21 cellular contexts compared by ENCODE assay signal in the genomic region with DNA sequence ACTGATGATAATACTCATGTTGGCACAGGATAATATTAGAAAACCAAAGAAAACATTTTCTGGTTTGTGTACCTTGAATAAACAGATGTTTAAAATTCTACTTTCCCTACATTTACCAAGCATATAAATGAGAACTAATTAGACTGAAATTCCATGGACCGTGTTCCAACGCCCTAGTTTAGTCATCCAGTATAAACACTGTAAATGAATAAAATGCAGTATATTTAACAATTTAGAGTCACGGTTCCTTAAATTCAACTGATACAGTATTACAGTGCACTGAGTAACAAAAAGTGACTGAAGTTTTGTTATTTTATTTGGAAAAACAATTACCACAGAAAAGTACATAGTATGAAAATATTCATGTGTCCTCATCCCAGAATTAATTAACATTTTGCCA.
DNase-seq lines count a peak whose midpoint lies in the region; ATAC-seq and TF ChIP-seq lines count a peak whose summit lies in the region.
"Had no signal": no experiment of that assay in that cellular context is flagged by ENCODE, and none has a peak within 500 bp of the region (broad histone marks: within the 10 kb centered on the region; RNA-seq: fewer than 3 reads in every experiment).

No MANE protein-coding gene starts in this region.

- no peak overlapping the region for H3K23ac ChIP-seq in IMR-90 (ENCODE audit: low read depth, low read length)

- no peak overlapping the region for H4K5ac ChIP-seq in IMR-90 (ENCODE audit: low read depth, low read length)

- no peaks in the 10 kb centered on the region for H3K36me3 ChIP-seq in IMR-90 (ENCODE audit: control insufficient read depth, insufficient read depth, low read length)
- H3K36me3 ChIP-seq: ascending aorta, BLaER1, esophagus muscularis mucosa, HAP-1 had no signal

- BruUV-seq in IMR-90 (replicated peaks; lab: Mats Ljungman, UMichigan) = no TSS peak

- no peak overlapping the region for H2AK9ac ChIP-seq in IMR-90 (replicated peaks; ENCODE audit: low read depth, low read length, poor library complexity)

- H3K56ac ChIP-seq in IMR-90 (ENCODE audit: extremely low read depth, insufficient read depth, low read length) = peak overlapping the region; percentile 81

- CTCF ChIA-PET in IMR-90 (lab: Yijun Ruan, JAX) = no interaction called here

- ATAC-seq in IMR-90 (ENCODE audit: low read depth) = peak; percentile 58
- no peak for ATAC-seq in HG02571 (IDR thresholded peaks at IDR 0.05; ENCODE audit: unreplicated experiment)
- no peak for ATAC-seq in GM18907 (IDR thresholded peaks at IDR 0.05; ENCODE audit: unreplicated experiment)
- ATAC-seq: naive thymus-derived CD4-positive, alpha-beta T cell; right cardiac atrium had no signal

- TF ChIP-seq RAD21 in IMR-90 (IDR thresholded peaks at IDR 0.05; ENCODE audit: low read length) = no peak

- no peaks in the 10 kb centered on the region for H3K9me3 ChIP-seq in IMR-90 (ENCODE audit: control insufficient read depth, insufficient read depth, low read length)
- H3K9me3 ChIP-seq: ascending aorta, esophagus muscularis mucosa, HAP-1 had no signal

- peak; percentile 13 for DNase-seq in AG10803 (ENCODE audit: low read depth)
- peak; percentile 15 for DNase-seq in IMR-90
- peak; percentile 26 for DNase-seq in astrocyte of the spinal cord (ENCODE audit: low read depth, low spot score)
- peak; percentile 6 for DNase-seq in kidney glomerular epithelial cell (lab: John Stamatoyannopoulos, UW)
- no peak for DNase-seq in NCI-H526 (lab: John Stamatoyannopoulos, UW)
- DNase-seq in NCI-H187 treated with DMSO at 0.1 percent for 48 hours (lab: John Stamatoyannopoulos, UW) = no peak
- DNase-seq: activated CD4-positive, alpha-beta T cell treated with anti-CD3 and anti-CD28 coated beads, Interleukin-2, amount 10 ng/mL, durations not matched to agents 24 days and 14 days; COR-L47; effector memory CD4-positive, alpha-beta T cell; naive thymus-derived CD4-positive, alpha-beta T cell; NCI-H1436 treated with DMSO at 0.1 percent for 48 hours; NCI-H524; occipital lobe; right cardiac atrium had no signal

- no peaks in the 10 kb centered on the region for H4K20me1 ChIP-seq in IMR-90 (ENCODE audit: insufficient read depth, low read length)
- H4K20me1 ChIP-seq: BLaER1 had no signal

- no peak overlapping the region for H3K4ac ChIP-seq in IMR-90 (ENCODE audit: low read depth, low read length)

- POLR2A ChIA-PET in IMR-90 (lab: Charles Lee; ENCODE audit: unreplicated experiment) = no interaction called here

- in situ Hi-C loops in IMR-90 (cut with MboI; ENCODE audit: low sequenced_read_pairs) = no loop called here
- in situ Hi-C loops in astrocyte of the spinal cord (cut with HindIII; ENCODE audit: low sequenced_read_pairs) = no loop called here

- H3K4me3 ChIP-seq in AG10803 (ENCODE audit: low read length) (no peak overlapping the region), IMR-90 (ENCODE audit: insufficient read depth, low read depth, low read length) (no peak overlapping the region), astrocyte of the spinal cord (ENCODE audit: low read depth, low read length) (no peak overlapping the region)
- H3K4me3 ChIP-seq: ascending aorta, BLaER1, esophagus muscularis mucosa, HAP-1 had no signal

- no peak overlapping the region for H4K91ac ChIP-seq in IMR-90 (ENCODE audit: insufficient read depth, low read depth, low read length)

- dilution Hi-C loops in IMR-90 (cut with HindIII; ENCODE audit: low sequenced_read_pairs, unreplicated experiment) = no loop called here

- intact Hi-C loops in IMR-90 (cut with micrococcal nuclease) = no loop called here

- no CpG with 5 or more reads among the region's 3 CpGs for WGBS in IMR-90 (ENCODE audit: extremely low coverage in 2 of 2, insufficient read length in 1 of 2), 2 experiments

- no peak overlapping the region; the same call in 1 of the 2 replicates for H3K18ac ChIP-seq in IMR-90 (ENCODE audit: low read depth, low read length)

- H3K27me3 ChIP-seq in IMR-90 (ENCODE audit: control insufficient read depth, insufficient read depth, low read length) = no peaks in the 10 kb centered on the region
- H3K27me3 ChIP-seq: ascending aorta, BLaER1, esophagus muscularis mucosa had no signal

- peak overlapping the region; percentile 67 for H3K4me2 ChIP-seq in IMR-90 (ENCODE audit: low read depth, low read length)
- H3K4me2 ChIP-seq: BLaER1 had no signal

- H3K9me1 ChIP-seq in IMR-90 (ENCODE audit: insufficient read depth, low read length) = no peaks in the 10 kb centered on the region; the same call in 1 of the 2 replicates

- no peak overlapping the region for H2AK5ac ChIP-seq in IMR-90 (ENCODE audit: low read depth, low read length)

- H3K27ac ChIP-seq in IMR-90 (ENCODE audit: insufficient read depth, low read length) = no peak overlapping the region
- H3K27ac ChIP-seq: ascending aorta, BLaER1, esophagus muscularis mucosa, RWPE1 had no signal

- H2BK15ac ChIP-seq in IMR-90 (ENCODE audit: low read depth, low read length) = no peak overlapping the region

- TF ChIP-seq POLR2A in IMR-90 (IDR thresholded peaks at IDR 0.05; ENCODE audit: low read depth, low read length) = no peak

- H3K14ac ChIP-seq in IMR-90 (replicated peaks; ENCODE audit: low read depth, low read length) = no peak overlapping the region; the same call in 1 of the 2 replicates

- no peak overlapping the region for H3K9ac ChIP-seq in IMR-90 (ENCODE audit: low read depth, low read length)
- H3K9ac ChIP-seq: BLaER1 had no signal

- H4K8ac ChIP-seq in IMR-90 (ENCODE audit: low read depth in 2 of 2, low read length in 2 of 2) = peak overlapping the region in 1 of 2 experiments; percentile 65; a peak in 1 of 4 replicates

- H2BK20ac ChIP-seq in IMR-90 (ENCODE audit: low read depth, low read length) = no peak overlapping the region; the same call in 1 of the 2 replicates

- H3K79me1 ChIP-seq in IMR-90 (ENCODE audit: low read depth in 1 of 2, low read length in 2 of 2) = no peaks in the 10 kb centered on the region

- no peak for TF ChIP-seq CTCF in AG10803 (conservative IDR thresholded peaks at IDR 0.05; ENCODE audit: low read length)
- TF ChIP-seq CTCF in IMR-90 (conservative IDR thresholded peaks at IDR 0.05; ENCODE audit: low read depth, low read length) = no peak
- TF ChIP-seq CTCF in astrocyte of the spinal cord (IDR thresholded peaks at IDR 0.05; ENCODE audit: low read depth, low read length) = no peak

- H2BK120ac ChIP-seq in IMR-90 (ENCODE audit: low read depth, low read length) = no peak overlapping the region

- peaks cover 12% of the 10 kb centered on the region for H3K4me1 ChIP-seq in IMR-90 (ENCODE audit: control insufficient read depth, insufficient read depth, low read length)
- H3K4me1 ChIP-seq: ascending aorta, BLaER1, HAP-1 had no signal

- H2AFZ ChIP-seq in IMR-90 (replicated peaks; ENCODE audit: low read length, poor library complexity) = no peak overlapping the region

- peak overlapping the region; percentile 95 for H2BK5ac ChIP-seq in IMR-90 (ENCODE audit: low read depth, low read length, poor library complexity, severe bottlenecking)

TF ChIP-seq in IMR-90, 13 proteins besides CTCF, POLR2A, EP300 and RAD21:
- TF ChIP-seq RFX5 (IDR thresholded peaks at IDR 0.05; ENCODE audit: low read depth, low read length) = no peak
- TF ChIP-seq BHLHE40 (IDR thresholded peaks at IDR 0.05; ENCODE audit: low read depth, low read length) = no peak
- TF ChIP-seq, protein P1, sequence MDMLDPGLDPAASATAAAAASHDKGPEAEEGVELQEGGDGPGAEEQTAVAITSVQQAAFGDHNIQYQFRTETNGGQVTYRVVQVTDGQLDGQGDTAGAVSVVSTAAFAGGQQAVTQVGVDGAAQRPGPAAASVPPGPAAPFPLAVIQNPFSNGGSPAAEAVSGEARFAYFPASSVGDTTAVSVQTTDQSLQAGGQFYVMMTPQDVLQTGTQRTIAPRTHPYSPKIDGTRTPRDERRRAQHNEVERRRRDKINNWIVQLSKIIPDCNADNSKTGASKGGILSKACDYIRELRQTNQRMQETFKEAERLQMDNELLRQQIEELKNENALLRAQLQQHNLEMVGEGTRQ (IDR thresholded peaks at IDR 0.05; ENCODE audit: low read depth, low read length) = no peak
- TF ChIP-seq SMC3 (IDR thresholded peaks at IDR 0.05; ENCODE audit: low read depth, low read length) = no peak
- no peak for TF ChIP-seq RCOR1 (IDR thresholded peaks at IDR 0.05; ENCODE audit: insufficient replicate concordance, low read length)
- TF ChIP-seq FOS (IDR thresholded peaks at IDR 0.05; ENCODE audit: low read depth, low read length) = no peak
- no peak for TF ChIP-seq MAFK (IDR thresholded peaks at IDR 0.05; ENCODE audit: low read depth, low read length)
- no peak for TF ChIP-seq NFE2L2 (IDR thresholded peaks at IDR 0.05; ENCODE audit: low read depth, low read length)
- no peak for TF ChIP-seq CEBPB (IDR thresholded peaks at IDR 0.05; ENCODE audit: low read depth, low read length)
- no peak for TF ChIP-seq MAZ (IDR thresholded peaks at IDR 0.05; ENCODE audit: borderline replicate concordance, low read depth, low read length)
- no peak for TF ChIP-seq ELK1 (IDR thresholded peaks at IDR 0.05; ENCODE audit: borderline replicate concordance, low read depth, low read length)
- TF ChIP-seq CHD1 (IDR thresholded peaks at IDR 0.05; ENCODE audit: low read depth, low read length) = no peak
- TF ChIP-seq MXI1 (IDR thresholded peaks at IDR 0.05; ENCODE audit: borderline replicate concordance, low read depth, low read length) = no peak

Comparison
In these comparisons a context has a peak if more than half of its experiments do, and no peak if none do; other contexts are left out.
1. DNase-seq: peak in AG10803 (single experiment), IMR-90 (single experiment), astrocyte of the spinal cord (single experiment) and kidney glomerular epithelial cell (single experiment); none in NCI-H526 (0 of 2) and NCI-H187 treated with DMSO at 0.1 percent for 48 hours (single experiment).